In genomic region chr4:116453127-116453526, GRCh38 we compare ENCODE assay signal across 1 cellular context.
TF ChIP-seq lines count a peak whose summit lies in the region.

No MANE protein-coding gene starts in this region.

TF ChIP-seq in HepG2, 621 proteins besides CTCF, POLR2A, EP300 and RAD21:
- TF ChIP-seq SNAPC4 (CRISPR knock-in tag; IDR thresholded peaks at IDR 0.05) (no peak), ZNF644 (CRISPR knock-in tag; IDR thresholded peaks at IDR 0.05; ENCODE audit: low read depth) (no peak), ZNF263 (CRISPR knock-in tag; IDR thresholded peaks at IDR 0.05) (peak; percentile 57; the same call in 1 of the 2 replicates), NFYC (CRISPR knock-in tag; IDR thresholded peaks at IDR 0.05) (no peak)
TF ChIP-seq in HepG2: peak in this region for 1.
